8 cellular contexts compared by ENCODE assay signal in the genomic region with DNA sequence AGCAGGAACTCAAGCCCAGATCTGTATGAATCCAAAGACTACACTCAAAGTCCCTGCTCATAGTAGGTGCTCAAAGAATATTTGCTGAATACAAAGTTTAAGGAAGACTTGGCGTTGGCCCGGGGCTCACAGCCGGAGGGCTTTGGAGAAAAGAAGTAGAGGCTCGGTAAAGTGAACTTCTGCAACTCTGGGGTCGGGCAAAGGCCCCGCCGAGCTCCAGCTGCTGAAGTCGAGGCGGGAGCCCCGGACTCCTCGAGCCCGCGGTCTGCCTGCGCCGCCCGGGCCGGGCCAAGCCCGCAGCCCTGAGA. TPM values are rescaled to one million over a fixed set of nuclear protein-coding genes. Genes with fewer than 3 reads are reported as not detected.
DNase-seq lines count a peak whose midpoint lies in the region; ATAC-seq and TF ChIP-seq lines count a peak whose summit lies in the region.

No MANE protein-coding gene starts in this region.

- TF ChIP-seq CTCF in GM12875 (IDR thresholded peaks at IDR 0.05; ENCODE audit: borderline replicate concordance, insufficient read depth, low read depth, low read length): no peak
- no peak for TF ChIP-seq CTCF in mammary epithelial cell (conservative IDR thresholded peaks at IDR 0.05 in 1 of 2, IDR thresholded peaks at IDR 0.05 in 1 of 2; ENCODE audit: extremely low read depth in 1 of 2, insufficient read depth in 1 of 2, low read depth in 1 of 2, low read length in 2 of 2)
- no peak for TF ChIP-seq CTCF in mucosa of descending colon (IDR thresholded peaks at IDR 0.05)

- BruUV-seq in mammary epithelial cell (replicated peaks; lab: Mats Ljungman, UMichigan): no TSS peak

- dilution Hi-C loops in mammary epithelial cell (cut with HindIII; ENCODE audit: low sequenced_read_pairs): no loop called here

- H3K9me3 ChIP-seq in mammary epithelial cell (replicated peaks; ENCODE audit: insufficient read depth, low read length): no peaks in the 10 kb centered on the region
- no peaks in the 10 kb centered on the region for H3K9me3 ChIP-seq in mucosa of descending colon

- CTCF ChIA-PET in mammary epithelial cell (lab: Charles Lee; ENCODE audit: low non-redundant PET): no interaction called here

- H3K4me3 ChIP-seq in GM12875 (ENCODE audit: low read depth, low read length) (peak overlapping the region; percentile 73), mammary epithelial cell (replicated peaks in 1 of 3; ENCODE audit: insufficient read depth in 1 of 3, low read depth in 2 of 3, low read length in 3 of 3) (peak overlapping the region; percentile 77 to 100 (median 81)), mucosa of descending colon (peak overlapping the region; percentile 57)

- in situ Hi-C loops in mammary epithelial cell (cut with MboI; ENCODE audit: low sequenced_read_pairs in 2 of 2): no loop called here

- no peaks in the 10 kb centered on the region for H3K27me3 ChIP-seq in mammary epithelial cell (ENCODE audit: insufficient read depth, low read length)

- peaks cover 4% of the 10 kb centered on the region for H4K20me1 ChIP-seq in mammary epithelial cell (ENCODE audit: insufficient read depth, low read length)

- peak overlapping the region; percentile 71 for H3K4me2 ChIP-seq in mammary epithelial cell (ENCODE audit: insufficient read depth, low read depth, low read length)

- H3K4me1 ChIP-seq in mammary epithelial cell (ENCODE audit: insufficient read depth, low read length): peaks cover 47% of the 10 kb centered on the region
- H3K4me1 ChIP-seq in mucosa of descending colon (ENCODE audit: low read depth): peaks cover 42% of the 10 kb centered on the region

- H3K36me3 ChIP-seq in mammary epithelial cell (ENCODE audit: insufficient read depth, low read length) (peaks cover 35% of the 10 kb centered on the region), mucosa of descending colon (ENCODE audit: low read depth) (peaks cover 13% of the 10 kb centered on the region)

- WGBS in mammary epithelial cell (ENCODE audit: low coverage, missing lambda C conversion rate): 0% methylated on average over 4 of the region's 18 CpGs

- peak overlapping the region; percentile 59 for H3K27ac ChIP-seq in mammary epithelial cell (ENCODE audit: insufficient read depth, low read depth, low read length)

- intact Hi-C loops in mammary epithelial cell (cut with micrococcal nuclease): no loop called here
- intact Hi-C loops in mucosa of descending colon (cut with DNase I, micrococcal nuclease): no loop called here

- H3K79me2 ChIP-seq in mammary epithelial cell (ENCODE audit: insufficient read depth, low read length): peaks cover 85% of the 10 kb centered on the region

- peak overlapping the region; percentile 81 for H3K9ac ChIP-seq in mammary epithelial cell (ENCODE audit: insufficient read depth, low read length)

- peak overlapping the region; percentile 79 for H2AFZ ChIP-seq in mammary epithelial cell (ENCODE audit: low read depth, low read length)

- DNase-seq in mammary epithelial cell (no peak), mucosa of descending colon (no peak), ecto neural progenitor cell (ENCODE audit: low spot score) (no peak)

- peak; percentile 42 for ATAC-seq in HG03354 (IDR thresholded peaks at IDR 0.05; ENCODE audit: poor library complexity, severe bottlenecking, unreplicated experiment)
- ATAC-seq in mucosa of descending colon: peak; percentile 55
- no peak for ATAC-seq in HG02970 (IDR thresholded peaks at IDR 0.05; ENCODE audit: low FRiP score, unreplicated experiment)
- ATAC-seq in HG03442 (IDR thresholded peaks at IDR 0.05; ENCODE audit: unreplicated experiment): no peak
- ATAC-seq in HG03025 (IDR thresholded peaks at IDR 0.05; ENCODE audit: low FRiP score, unreplicated experiment): no peak

RNA-seq across cellular contexts. Expression of a gene that starts 0.3 kb away (rescaled TPM):
- total RNA-seq in mammary epithelial cell: 100 to 1,000 TPM in 1 of 2 donors, 10 to 100 TPM in 1; 92.5 to 109 TPM
- 45.7 TPM for polyA plus RNA-seq in mammary epithelial cell
- 341 TPM for polyA minus RNA-seq in mammary epithelial cell
- total RNA-seq in mucosa of descending colon: 100 to 1,000 TPM in 1 of 3 donors, 10 to 100 TPM in 2; 74.6 to 108 (median 76.7) TPM

RNA-seq across cellular contexts. Expression of a gene that starts 6.7 kb away (rescaled TPM):
- total RNA-seq in mammary epithelial cell (1,000 to 10,000 TPM; 2,131 to 2,307 TPM), mucosa of descending colon (1,000 to 10,000 TPM; 1,175 to 1,810 (median 1,602) TPM)
- 9,728 TPM for polyA plus RNA-seq in mammary epithelial cell
- 2,830 TPM for polyA minus RNA-seq in mammary epithelial cell

Comparison
In these comparisons a context has a peak if more than half of its experiments do, and no peak if none do; other contexts are left out.
1. ATAC-seq: peak in HG03354 (single experiment) and mucosa of descending colon (single experiment); none in HG02970 (single experiment), HG03442 (single experiment) and HG03025 (single experiment).
2. Peak in every context shown above with its lines, with median percentiles within 50 percentile points of each other: H3K4me3 ChIP-seq.